20 cellular contexts compared by ENCODE assay signal in genomic region chr1:92587445-92587844, GRCh38.
DNase-seq lines count a peak whose midpoint lies in the region; ATAC-seq, FAIRE-seq and TF ChIP-seq lines count a peak whose summit lies in the region.
"Had no signal": no experiment of that assay in that cellular context is flagged by ENCODE, and none has a peak within 500 bp of the region (broad histone marks: within the 10 kb centered on the region; RNA-seq: fewer than 3 reads in every experiment).

No MANE protein-coding gene starts in this region.

- peak; percentile 69 for FAIRE-seq in GM12892 (lab: Jason Lieb, UNC)
- FAIRE-seq: HTR-8/SVneo had no signal

- DNase-seq in activated CD4-positive, CD25-positive, alpha-beta regulatory T cell treated with anti-CD3 and anti-CD28 coated beads, Interleukin-2, amount 50 U/mL, for 72 hours = no peak
- no peak for DNase-seq in GM12892 (ENCODE audit: insufficient read length)
- DNase-seq in activated naive CD4-positive, alpha-beta T cell treated with anti-CD3 and anti-CD28 coated beads, Interleukin-2, amount 50 U/mL, for 72 hours (ENCODE audit: low spot score in 2 of 2) = peak in 1 of 2 donors; percentile 55
- no peak for DNase-seq in LoVo (ENCODE audit: low spot score)
- no peak for DNase-seq in right lobe of liver
- no peak for DNase-seq in effector CD4-positive, alpha-beta T cell
- DNase-seq: activated B cell treated with CpG ODN at 0.5 μM for 24 hours; immature natural killer cell; mammary epithelial cell; naive thymus-derived CD8-positive, alpha-beta T cell; NCI-H1436; NCI-H2227 treated with DMSO at 0.1 percent for 48 hours had no signal

- no peak for TF ChIP-seq POLR2A in GM12892 (IDR thresholded peaks at IDR 0.05; ENCODE audit: low read depth, low read length)
- TF ChIP-seq POLR2A in right lobe of liver (IDR thresholded peaks at IDR 0.05) = no peak

- H3K9me3 Mint-ChIP-seq in activated naive CD4-positive, alpha-beta T cell treated with anti-CD3 and anti-CD28 coated beads, Interleukin-2, amount 50 U/mL, for 72 hours = peaks cover 19 to 28% of the 10 kb centered on the region in 2 donors

- no peak overlapping the region for H3K4me3 ChIP-seq in right lobe of liver
- H3K4me3 ChIP-seq: BLaER1 had no signal

- no peaks in the 10 kb centered on the region for H3K9me3 ChIP-seq in right lobe of liver

- ATAC-seq in activated CD4-positive, CD25-positive, alpha-beta regulatory T cell treated with anti-CD3 and anti-CD28 coated beads, Interleukin-2, amount 50 U/mL, for 24 hours = peak; percentile 61 to 70
- ATAC-seq in GM21717 (IDR thresholded peaks at IDR 0.05; ENCODE audit: unreplicated experiment) = peak; percentile 38
- ATAC-seq in activated naive CD4-positive, alpha-beta T cell treated with anti-CD3 and anti-CD28 coated beads, Interleukin-2, amount 50 U/mL, for 72 hours = peak; percentile 69 to 72
- ATAC-seq in right lobe of liver = no peak
- ATAC-seq: esophagus mucosa; naive thymus-derived CD8-positive, alpha-beta T cell; Right ventricle myocardium inferior had no signal

- TF ChIP-seq CTCF in right lobe of liver (IDR thresholded peaks at IDR 0.05) = no peak

- no peaks in the 10 kb centered on the region for H3K27me3 ChIP-seq in right lobe of liver
- H3K27me3 ChIP-seq: BLaER1 had no signal

- H3K36me3 ChIP-seq in right lobe of liver = no peaks in the 10 kb centered on the region

- peaks cover 17 to 39% of the 10 kb centered on the region in 2 donors for H3K36me3 Mint-ChIP-seq in activated naive CD4-positive, alpha-beta T cell treated with anti-CD3 and anti-CD28 coated beads, Interleukin-2, amount 50 U/mL, for 72 hours
- H3K36me3 Mint-ChIP-seq: immature natural killer cell; naive thymus-derived CD8-positive, alpha-beta T cell had no signal

- WGBS in right lobe of liver (ENCODE audit: insufficient coverage, low coverage, low lambda C conversion rate, missing lambda C conversion rate) = 96% methylated on average over 2 of the region's 2 CpGs

- peak overlapping the region; percentile 94 to 96 for H3K27ac Mint-ChIP-seq in activated naive CD4-positive, alpha-beta T cell treated with anti-CD3 and anti-CD28 coated beads, Interleukin-2, amount 50 U/mL, for 72 hours
- H3K27ac Mint-ChIP-seq: activated B cell treated with CpG ODN at 0.5 μM for 24 hours; dendritic cell treated with granulocyte-macrophage colony-stimulating factor and Interleukin-4, amounts not matched to agents 40 ng/mL and 50 ng/mL, for 4 days; immature natural killer cell had no signal

- no peaks in the 10 kb centered on the region for H3K4me1 ChIP-seq in right lobe of liver
- H3K4me1 ChIP-seq: BLaER1 had no signal

- intact Hi-C loops in right lobe of liver (cut with DNase I) = no loop called here

- H3K27ac ChIP-seq in right lobe of liver = no peak overlapping the region
- H3K27ac ChIP-seq: 22Rv1, BLaER1 had no signal

Comparison
In these comparisons a context has a peak if more than half of its experiments do, and no peak if none do; other contexts are left out.
1. ATAC-seq: peak in activated CD4-positive, CD25-positive, alpha-beta regulatory T cell treated with anti-CD3 and anti-CD28 coated beads, Interleukin-2, amount 50 U/mL, for 24 hours (2 of 2), GM21717 (single experiment) and activated naive CD4-positive, alpha-beta T cell treated with anti-CD3 and anti-CD28 coated beads, Interleukin-2, amount 50 U/mL, for 72 hours (2 of 2); none in right lobe of liver (0 of 4).